ENCODE assay signal across 9 cellular contexts in genomic region chr9:33233659-33234335, GRCh38. TPM values are rescaled to one million over a fixed set of nuclear protein-coding genes. Genes with fewer than 3 reads are reported as not detected.
A peak's percentile ranks its signal among the peaks of the same experiment; 100 is the strongest.
DNase-seq lines count a peak whose midpoint lies in the region; ATAC-seq and TF ChIP-seq lines count a peak whose summit lies in the region.
"Had no signal": no experiment of that assay in that cellular context is flagged by ENCODE, and none has a peak within 500 bp of the region (broad histone marks: within the 10 kb centered on the region; RNA-seq: fewer than 3 reads in every experiment).

No MANE protein-coding gene starts in this region.

- no peak for TF ChIP-seq CTCF in type B pancreatic cell (conservative IDR thresholded peaks at IDR 0.05)

- TF ChIP-seq RAD21 in Ishikawa (IDR thresholded peaks at IDR 0.05; ENCODE audit: low read depth), result no peak

- peak; percentile 71 for DNase-seq in COLO668 (lab: John Stamatoyannopoulos, UW; ENCODE audit: unreplicated experiment)
- DNase-seq in astrocyte of the hippocampus (ENCODE audit: low read depth, low spot score), result peak; percentile 93
- peak; percentile 94 for DNase-seq in mucosa of gallbladder (ENCODE audit: low spot score)
- DNase-seq in type B pancreatic cell (ENCODE audit: extremely low spot score, unreplicated experiment), result no peak

- H3K36me3 Mint-ChIP-seq in type B pancreatic cell, result no peaks in the 10 kb centered on the region
- H3K36me3 Mint-ChIP-seq: brain had no signal

- H3K27ac Mint-ChIP-seq in type B pancreatic cell, result no peak overlapping the region
- H3K27ac Mint-ChIP-seq: brain had no signal

- H3K9me3 Mint-ChIP-seq in type B pancreatic cell, result no peaks in the 10 kb centered on the region
- H3K9me3 Mint-ChIP-seq: brain had no signal

- ATAC-seq in GM21619 (IDR thresholded peaks at IDR 0.05; ENCODE audit: unreplicated experiment) (no peak), GM18502 (IDR thresholded peaks at IDR 0.05; ENCODE audit: poor library complexity, unreplicated experiment) (no peak), HG03460 (IDR thresholded peaks at IDR 0.05; ENCODE audit: unreplicated experiment) (no peak)

- peak; percentile 82 for TF ChIP-seq EP300 in Ishikawa (IDR thresholded peaks at IDR 0.05; ENCODE audit: borderline replicate concordance)

- H3K4me3 Mint-ChIP-seq in type B pancreatic cell, result no peak overlapping the region
- H3K4me3 Mint-ChIP-seq: brain had no signal

- peaks cover 29% of the 10 kb centered on the region for H3K27me3 Mint-ChIP-seq in type B pancreatic cell

- no peaks in the 10 kb centered on the region for H3K4me1 Mint-ChIP-seq in type B pancreatic cell (ENCODE audit: unreplicated experiment)
- H3K4me1 Mint-ChIP-seq: brain had no signal

TF ChIP-seq in Ishikawa, 13 proteins besides CTCF, POLR2A, EP300 and RAD21:
- TF ChIP-seq TCF12 (IDR thresholded peaks at IDR 0.05; ENCODE audit: low read depth) (peak; percentile 81), MAX (IDR thresholded peaks at IDR 0.05) (peak; percentile 28; the same call in 1 of the 2 replicates), ZBTB7A (IDR thresholded peaks at IDR 0.05; ENCODE audit: low read depth) (no peak), TEAD4 (IDR thresholded peaks at IDR 0.05) (0 out of 2 replicates have a peak, but pooled peaks have one; percentile 36), TAF1 (IDR thresholded peaks at IDR 0.05; ENCODE audit: low read depth) (no peak), USF1 (IDR thresholded peaks at IDR 0.05) (0 out of 2 replicates have a peak, but pooled peaks have one; percentile 8), FOXM1 (IDR thresholded peaks at IDR 0.05; ENCODE audit: borderline replicate concordance, low read depth) (no peak), NFIC (IDR thresholded peaks at IDR 0.05) (peak; percentile 92)
TF ChIP-seq in Ishikawa: peak in this region for 5.

RNA-seq across cellular contexts. Expression of gene SPINK4, which starts 6.2 kb away (rescaled TPM):
- total RNA-seq in mucosa of gallbladder (2.5 TPM), type B pancreatic cell (ENCODE audit: low replicate concordance) (not detected in 2 replicates)

RNA-seq across cellular contexts. Expression of gene BAG1, which starts 30.7 kb away (rescaled TPM):
- total RNA-seq in mucosa of gallbladder (92.5 TPM), type B pancreatic cell (ENCODE audit: low replicate concordance) (92.6 and 113 TPM in 2 replicates)

RNA-seq across cellular contexts. Expression of gene CHMP5, which starts 31.1 kb away (rescaled TPM):
- total RNA-seq in mucosa of gallbladder (73.0 TPM), type B pancreatic cell (ENCODE audit: low replicate concordance) (51.4 and 53.7 TPM in 2 replicates)

RNA-seq across cellular contexts. Expression of gene NFX1, which starts 56.5 kb away (rescaled TPM):
- total RNA-seq in mucosa of gallbladder (30.1 TPM), type B pancreatic cell (ENCODE audit: low replicate concordance) (34.1 and 36.4 TPM in 2 replicates)
